In genomic region chr7:45643630-45644029, GRCh38 we compare ENCODE assay signal across 22 cellular contexts.
A peak's percentile ranks its signal among the peaks of the same experiment; 100 is the strongest.
DNase-seq lines count a peak whose midpoint lies in the region; ATAC-seq, FAIRE-seq and TF ChIP-seq lines count a peak whose summit lies in the region.
"Had no signal": no experiment of that assay in that cellular context is flagged by ENCODE, and none has a peak within 500 bp of the region (broad histone marks: within the 10 kb centered on the region; RNA-seq: fewer than 3 reads in every experiment).

No MANE protein-coding gene starts in this region.

- H3F3A ChIP-seq in GM23248 (ENCODE audit: insufficient read depth), result no peaks in the 10 kb centered on the region

- H3K79me2 ChIP-seq in GM23248 (ENCODE audit: insufficient read depth), result no peaks in the 10 kb centered on the region
- H3K79me2 ChIP-seq: parathyroid adenoma had no signal

- H3K4me3 ChIP-seq in GM23248, result no peak overlapping the region
- H3K4me3 ChIP-seq: gastroesophageal sphincter, transverse colon had no signal

- FAIRE-seq in GM12892 (lab: Jason Lieb, UNC), result peak; percentile 86
- FAIRE-seq: HTR-8/SVneo had no signal

- no peaks in the 10 kb centered on the region for H3K36me3 ChIP-seq in GM23248 (ENCODE audit: low read depth)
- H3K36me3 ChIP-seq: gastroesophageal sphincter, transverse colon had no signal

- in situ Hi-C loops in GM23248 (cut with MboI), result no loop called here

- no peak overlapping the region for H2AFZ ChIP-seq in GM23248
- H2AFZ ChIP-seq: parathyroid adenoma had no signal

- no peak for TF ChIP-seq POLR2A in GM12892 (IDR thresholded peaks at IDR 0.05; ENCODE audit: low read depth, low read length)

- no peaks in the 10 kb centered on the region for H3K9me3 ChIP-seq in GM23248 (ENCODE audit: low read depth)
- H3K9me3 ChIP-seq: gastroesophageal sphincter, transverse colon had no signal

- no peaks in the 10 kb centered on the region for H4K20me1 ChIP-seq in GM23248 (ENCODE audit: insufficient read depth)

- H3K27ac ChIP-seq in GM23248, result no peak overlapping the region
- H3K27ac ChIP-seq: gastroesophageal sphincter, parathyroid adenoma, transverse colon had no signal

- H3K4me2 ChIP-seq in GM23248 (ENCODE audit: unreplicated experiment), result no peak overlapping the region

- no peaks in the 10 kb centered on the region; the same call in 1 of the 2 replicates for H3K27me3 ChIP-seq in GM23248 (replicated peaks; ENCODE audit: insufficient read depth)
- H3K27me3 ChIP-seq: gastroesophageal sphincter, transverse colon had no signal

- H3K9ac ChIP-seq in GM23248, result no peak overlapping the region
- H3K9ac ChIP-seq: parathyroid adenoma had no signal

- no peaks in the 10 kb centered on the region for H3K4me1 ChIP-seq in GM23248 (ENCODE audit: insufficient read depth)
- H3K4me1 ChIP-seq: gastroesophageal sphincter, parathyroid adenoma, transverse colon had no signal

- no peaks in the 10 kb centered on the region for H3K9me2 ChIP-seq in GM23248 (ENCODE audit: insufficient read depth)

- ATAC-seq in HG02759 (IDR thresholded peaks at IDR 0.05; ENCODE audit: unreplicated experiment) (peak; percentile 59), HG03520 (IDR thresholded peaks at IDR 0.05; ENCODE audit: unreplicated experiment) (no peak)
- ATAC-seq: gastroesophageal sphincter; natural killer cell treated with Interleukin-12 subunit alpha and Interleukin-12 subunit beta and Interleukin-15 and Interleukin-18, amount 100 ng/mL, for 72 hours; sciatic nerve had no signal

- WGBS in GM23248 (ENCODE audit: low coverage in 1 of 2, low lambda C conversion rate in 2 of 2, missing lambda C conversion rate in 2 of 2), 2 experiments, result 66 to 68% methylated on average over 7 of the region's 7 CpGs

- DNase-seq in GM12892 (ENCODE audit: insufficient read length) (no peak), GM19240 (ENCODE audit: insufficient read length, low spot score) (peak; percentile 9), ecto neural progenitor cell (ENCODE audit: low spot score) (peak; percentile 35), germinal center (ENCODE audit: low spot score) (no peak), GM23248 (no peak)
- no peak for DNase-seq in activated CD4-positive, alpha-beta T cell treated with anti-CD3 and anti-CD28 coated beads, Interleukin-2, amount 50 U/mL, for 1 hour
- DNase-seq: activated naive CD4-positive, alpha-beta T cell treated with Interleukin-2 at 50 U/mL for 16 hours; central memory CD4-positive, alpha-beta T cell; DMS79 treated with DMSO at 0.1 percent for 48 hours; H9; NCI-H1105 treated with DMSO at 0.1 percent for 48 hours; NCI-H510A treated with DMSO at 0.1 percent for 48 hours; stimulated activated naive CD4-positive, alpha-beta T cell treated with Interleukin-2 at 50 U/mL for 16 hours; T-helper 1 cell; transverse colon had no signal

Comparison
In these comparisons a context has a peak if more than half of its experiments do, and no peak if none do; other contexts are left out.
1. DNase-seq: peak in GM19240 (single experiment) and ecto neural progenitor cell (single experiment); none in GM12892 (single experiment), germinal center (single experiment), activated CD4-positive, alpha-beta T cell treated with anti-CD3 and anti-CD28 coated beads, Interleukin-2, amount 50 U/mL, for 1 hour (single experiment) and GM23248 (single experiment).